19 cellular contexts compared by ENCODE assay signal in the genomic region with DNA sequence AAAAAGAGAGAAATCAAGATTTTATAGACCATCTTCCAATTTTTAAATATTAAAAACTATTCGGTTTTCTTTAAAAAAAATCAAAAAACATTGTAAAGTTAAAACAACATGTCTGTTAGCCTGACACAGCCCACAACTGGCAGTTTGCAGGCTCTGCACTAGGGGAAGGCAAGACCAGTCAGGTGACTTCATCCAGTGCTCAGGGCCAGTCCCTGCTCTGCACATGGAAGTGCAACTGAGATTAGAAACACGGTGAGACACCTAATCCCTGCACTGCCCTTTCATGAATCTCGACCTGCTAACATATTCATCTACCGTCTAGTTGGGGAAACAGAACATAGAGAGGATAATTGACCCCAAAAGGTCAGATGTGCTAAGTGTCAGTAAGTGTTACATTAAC.
DNase-seq lines count a peak whose midpoint lies in the region; ATAC-seq and TF ChIP-seq lines count a peak whose summit lies in the region.
"Had no signal": no experiment of that assay in that cellular context is flagged by ENCODE, and none has a peak within 500 bp of the region (broad histone marks: within the 10 kb centered on the region; RNA-seq: fewer than 3 reads in every experiment).

No MANE protein-coding gene starts in this region.

- no peak overlapping the region for H3K27ac ChIP-seq in colonic mucosa
- H3K27ac ChIP-seq: foreskin keratinocyte, KMS-11, left lung had no signal

- no peak for TF ChIP-seq CTCF in colonic mucosa (IDR thresholded peaks at IDR 0.05)

- no peak overlapping the region for H3K9ac ChIP-seq in colonic mucosa (ENCODE audit: low read depth in 2 of 2, low read length in 2 of 2)
- H3K9ac ChIP-seq: KMS-11 had no signal

- ATAC-seq in GM18499 (IDR thresholded peaks at IDR 0.05; ENCODE audit: insufficient read depth, unreplicated experiment) (peak; percentile 38), GM21381 (IDR thresholded peaks at IDR 0.05; ENCODE audit: unreplicated experiment) (peak; percentile 46), HG02870 (IDR thresholded peaks at IDR 0.05; ENCODE audit: unreplicated experiment) (peak; percentile 57), HG03457 (IDR thresholded peaks at IDR 0.05; ENCODE audit: unreplicated experiment) (peak; percentile 54)
- ATAC-seq: foreskin keratinocyte, left lung, T-helper 17 cell had no signal

- H3K4me3 ChIP-seq in colonic mucosa = no peak overlapping the region
- H3K4me3 ChIP-seq: left lung had no signal

- H3K36me3 ChIP-seq in colonic mucosa = no peaks in the 10 kb centered on the region
- H3K36me3 ChIP-seq: left lung had no signal

- DNase-seq in activated T-cell treated with anti-CD3 and anti-CD28 coated beads, Interleukin-2, amount 50 U/mL, for 48 hours = no peak
- DNase-seq in glomerular visceral epithelial cell (ENCODE audit: extremely low spot score) (no peak), colonic mucosa (no peak), NCI-H526 treated with DMSO at 0.1 percent for 48 hours (lab: John Stamatoyannopoulos, UW) (no peak)
- DNase-seq: activated effector memory CD4-positive, alpha-beta T cell treated with anti-CD3 and anti-CD28 coated beads, Interleukin-2, amount 50 U/mL, for 16 hours; amygdala; CD8-positive, alpha-beta memory T cell; foreskin keratinocyte; H9; NCI-H1105 treated with DMSO at 0.1 percent for 48 hours; Right ventricle myocardium superior; stimulated activated naive CD4-positive, alpha-beta T cell; T-helper 17 cell had no signal

- no peaks in the 10 kb centered on the region for H3K4me1 ChIP-seq in colonic mucosa
- H3K4me1 ChIP-seq: foreskin keratinocyte, left lung had no signal

- intact Hi-C loops in colonic mucosa (cut with DNase I) = no loop called here

- H3K9me3 ChIP-seq in colonic mucosa = no peaks in the 10 kb centered on the region
- H3K9me3 ChIP-seq: left lung had no signal

- no peaks in the 10 kb centered on the region for H3K27me3 ChIP-seq in colonic mucosa
- H3K27me3 ChIP-seq: foreskin keratinocyte, left lung had no signal
